2 cellular contexts compared by ENCODE assay signal in genomic region chr17:50621562-50621961, GRCh38.
TF ChIP-seq lines count a peak whose summit lies in the region.

No MANE protein-coding gene starts in this region.

TF ChIP-seq in HEK293, 187 proteins besides CTCF, POLR2A, EP300 and RAD21:
- TF ChIP-seq ZBTB48 (tag by site-specific recombination; IDR thresholded peaks at IDR 0.05) (no peak), ZNF501 (tag by site-specific recombination; IDR thresholded peaks at IDR 0.05) (no peak), ZNF548 (tag by site-specific recombination; IDR thresholded peaks at IDR 0.05) (no peak), ZNF660 (tag by site-specific recombination; IDR thresholded peaks at IDR 0.05) (no peak), ZNF791 (tag by site-specific recombination; IDR thresholded peaks at IDR 0.05) (no peak), MZF1 (tag by site-specific recombination; IDR thresholded peaks at IDR 0.05; ENCODE audit: borderline replicate concordance) (no peak), GFI1B (tag by site-specific recombination; IDR thresholded peaks at IDR 0.05) (no peak), GLIS1 (tag by site-specific recombination; IDR thresholded peaks at IDR 0.05) (no peak), ZNF223 (tag by site-specific recombination; IDR thresholded peaks at IDR 0.05) (no peak), ZNF2 (tag by site-specific recombination; IDR thresholded peaks at IDR 0.05) (no peak), ZBTB10 (tag by site-specific recombination; IDR thresholded peaks at IDR 0.05) (no peak), ZNF174 (tag by site-specific recombination; IDR thresholded peaks at IDR 0.05) (no peak), ZIC2 (tag by site-specific recombination; IDR thresholded peaks at IDR 0.05) (peak; percentile 90), TRIM28 (IDR thresholded peaks at IDR 0.05; ENCODE audit: borderline replicate concordance, low read length) (no peak), ZNF707 (tag by site-specific recombination; IDR thresholded peaks at IDR 0.05) (no peak), ZFP69B (tag by site-specific recombination; IDR thresholded peaks at IDR 0.05) (no peak), ZBTB17 (tag by site-specific recombination; IDR thresholded peaks at IDR 0.05) (peak; percentile 31; the same call in 1 of the 2 replicates), ZBTB1 (tag by site-specific recombination; IDR thresholded peaks at IDR 0.05) (no peak), ZBTB21 (tag by site-specific recombination; IDR thresholded peaks at IDR 0.05) (peak; percentile 76), ZNF37A (tag by site-specific recombination; IDR thresholded peaks at IDR 0.05) (no peak), ZNF664 (tag by site-specific recombination; IDR thresholded peaks at IDR 0.05) (peak; percentile 40; the same call in 1 of the 2 replicates), REPIN1 (tag by site-specific recombination; IDR thresholded peaks at IDR 0.05; ENCODE audit: low read depth) (no peak), ZNF366 (tag by site-specific recombination; conservative IDR thresholded peaks at IDR 0.05) (no peak), ZNF677 (tag by site-specific recombination; IDR thresholded peaks at IDR 0.05) (no peak), ZNF600 (tag by site-specific recombination; IDR thresholded peaks at IDR 0.05) (peak; percentile 66; the same call in 1 of the 2 replicates), ZNF629 (tag by site-specific recombination; IDR thresholded peaks at IDR 0.05) (peak; percentile 57), ZNF423 (tag by site-specific recombination; IDR thresholded peaks at IDR 0.05) (no peak), ZNF449 (tag by site-specific recombination; IDR thresholded peaks at IDR 0.05) (no peak), TCF7L2 (IDR thresholded peaks at IDR 0.05; ENCODE audit: borderline replicate concordance, low read depth, low read length) (no peak), ZNF324 (tag by site-specific recombination; IDR thresholded peaks at IDR 0.05) (no peak), ZNF621 (tag by site-specific recombination; IDR thresholded peaks at IDR 0.05) (no peak)
- TF ChIP-seq, protein P1, sequence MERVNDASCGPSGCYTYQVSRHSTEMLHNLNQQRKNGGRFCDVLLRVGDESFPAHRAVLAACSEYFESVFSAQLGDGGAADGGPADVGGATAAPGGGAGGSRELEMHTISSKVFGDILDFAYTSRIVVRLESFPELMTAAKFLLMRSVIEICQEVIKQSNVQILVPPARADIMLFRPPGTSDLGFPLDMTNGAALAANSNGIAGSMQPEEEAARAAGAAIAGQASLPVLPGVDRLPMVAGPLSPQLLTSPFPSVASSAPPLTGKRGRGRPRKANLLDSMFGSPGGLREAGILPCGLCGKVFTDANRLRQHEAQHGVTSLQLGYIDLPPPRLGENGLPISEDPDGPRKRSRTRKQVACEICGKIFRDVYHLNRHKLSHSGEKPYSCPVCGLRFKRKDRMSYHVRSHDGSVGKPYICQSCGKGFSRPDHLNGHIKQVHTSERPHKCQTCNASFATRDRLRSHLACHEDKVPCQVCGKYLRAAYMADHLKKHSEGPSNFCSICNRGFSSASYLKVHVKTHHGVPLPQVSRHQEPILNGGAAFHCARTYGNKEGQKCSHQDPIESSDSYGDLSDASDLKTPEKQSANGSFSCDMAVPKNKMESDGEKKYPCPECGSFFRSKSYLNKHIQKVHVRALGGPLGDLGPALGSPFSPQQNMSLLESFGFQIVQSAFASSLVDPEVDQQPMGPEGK (tag by site-specific recombination; IDR thresholded peaks at IDR 0.05) = no peak
- TF ChIP-seq, protein P2, sequence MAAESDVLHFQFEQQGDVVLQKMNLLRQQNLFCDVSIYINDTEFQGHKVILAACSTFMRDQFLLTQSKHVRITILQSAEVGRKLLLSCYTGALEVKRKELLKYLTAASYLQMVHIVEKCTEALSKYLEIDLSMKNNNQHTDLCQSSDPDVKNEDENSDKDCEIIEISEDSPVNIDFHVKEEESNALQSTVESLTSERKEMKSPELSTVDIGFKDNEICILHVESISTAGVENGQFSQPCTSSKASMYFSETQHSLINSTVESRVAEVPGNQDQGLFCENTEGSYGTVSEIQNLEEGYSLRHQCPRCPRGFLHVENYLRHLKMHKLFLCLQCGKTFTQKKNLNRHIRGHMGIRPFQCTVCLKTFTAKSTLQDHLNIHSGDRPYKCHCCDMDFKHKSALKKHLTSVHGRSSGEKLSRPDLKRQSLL (tag by site-specific recombination; IDR thresholded peaks at IDR 0.05) = no peak

TF ChIP-seq in H1, 55 proteins besides CTCF, POLR2A, EP300 and RAD21:
- no peak for TF ChIP-seq BRCA1 (IDR thresholded peaks at IDR 0.05; ENCODE audit: low read depth, low read length)
- TF ChIP-seq EGR1 (IDR thresholded peaks at IDR 0.05; ENCODE audit: borderline replicate concordance, low read depth, low read length) = no peak
- no peak for TF ChIP-seq MAX (IDR thresholded peaks at IDR 0.05)
- no peak for TF ChIP-seq SP1 (IDR thresholded peaks at IDR 0.05; ENCODE audit: low read depth, low read length)
- 0 out of 2 replicates have a peak, but pooled peaks have one; percentile 8 for TF ChIP-seq CREB1 (IDR thresholded peaks at IDR 0.05)
- no peak for TF ChIP-seq ATF3 (IDR thresholded peaks at IDR 0.05; ENCODE audit: insufficient read depth, low read depth, low read length)
- TF ChIP-seq KDM1A (IDR thresholded peaks at IDR 0.05; ENCODE audit: borderline replicate concordance, low read length) = no peak
